7 cellular contexts compared by ENCODE assay signal in the genomic region with DNA sequence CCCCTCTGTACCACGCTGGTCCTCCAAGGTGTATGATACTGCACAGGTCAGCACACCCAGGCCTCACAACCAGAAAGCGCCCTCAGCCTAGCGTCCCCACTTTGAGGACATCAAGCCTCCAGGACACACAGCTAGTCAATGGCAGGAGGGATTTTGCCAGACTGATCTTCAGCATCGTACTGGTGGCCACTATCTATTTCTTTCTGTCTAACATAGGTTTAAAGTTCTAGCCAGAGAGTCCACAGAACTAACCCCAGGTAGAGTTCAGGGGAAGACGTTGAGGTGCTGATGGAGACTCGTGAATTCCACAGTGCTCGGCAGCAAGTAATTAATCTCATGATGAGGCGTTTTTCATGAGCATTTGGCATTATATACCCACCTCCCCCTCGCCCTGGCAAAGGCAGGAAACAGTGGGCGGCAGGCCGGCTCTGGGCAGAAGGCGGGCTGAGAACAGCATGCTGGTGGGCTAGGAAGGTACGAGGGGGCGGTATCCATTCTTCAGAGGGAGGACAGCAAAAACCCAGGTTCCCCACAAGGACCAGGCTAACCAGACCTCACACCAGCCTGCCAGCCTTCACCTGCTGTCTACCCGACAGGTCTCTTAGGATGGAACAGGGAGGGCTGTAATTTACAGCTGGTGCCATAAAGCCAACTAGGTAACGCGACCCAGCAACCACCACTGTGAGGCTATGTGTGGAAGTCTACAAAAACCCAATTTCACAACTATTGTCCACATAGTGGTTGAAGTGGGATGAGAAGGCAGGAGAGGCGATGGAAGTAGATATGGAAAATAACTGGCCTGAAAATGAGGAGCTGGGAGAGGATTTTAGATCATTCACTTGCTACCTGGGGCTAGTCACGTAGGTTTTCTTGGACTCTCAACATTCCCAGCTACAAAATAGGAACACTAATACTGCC. TPM values are rescaled to one million over a fixed set of nuclear protein-coding genes. Genes with fewer than 3 reads are reported as not detected.
DNase-seq lines count a peak whose midpoint lies in the region; FAIRE-seq and TF ChIP-seq lines count a peak whose summit lies in the region.

No MANE protein-coding gene starts in this region.

- peaks cover 92% of the 10 kb centered on the region for H3K4me1 Mint-ChIP-seq in activated T-helper 1 cell treated with anti-CD3 and anti-CD28 coated beads, Interleukin-12 subunit alpha, Interleukin-12 subunit beta, Interleukin-2, Interleukin-4 antibody, amounts not matched to agents 30 ng/mL and 10 ng/mL and 1 ng/mL, durations not matched to agents 14 hours and 24 hours and 36 hours (ENCODE audit: low read depth)
- H3K4me1 Mint-ChIP-seq in immature natural killer cell: peaks cover 95 to 97% of the 10 kb centered on the region in 2 donors

- FAIRE-seq in RCC 7860 (lab: Jason Lieb, UNC): no peak

- TF ChIP-seq RAD21 in Ishikawa (IDR thresholded peaks at IDR 0.05; ENCODE audit: low read depth): no peak

- no peak for TF ChIP-seq EP300 in Ishikawa (IDR thresholded peaks at IDR 0.05; ENCODE audit: borderline replicate concordance)

- DNase-seq in activated T-helper 1 cell treated with anti-CD3 and anti-CD28 coated beads, Interleukin-12 subunit alpha, Interleukin-12 subunit beta, Interleukin-2, Interleukin-4 antibody, amounts not matched to agents 30 ng/mL and 10 ng/mL and 1 ng/mL, durations not matched to agents 14 hours and 24 hours and 36 hours (ENCODE audit: low spot score): no peak
- DNase-seq in immature natural killer cell: peak in 2 of 3 donors; percentile 42 to 56
- peak; percentile 47 for DNase-seq in stimulated activated CD8-positive, alpha-beta memory T cell treated with anti-CD3 and anti-CD28 coated beads, Interleukin-4, amount 100 ng/mL, for 24 hours (ENCODE audit: low read depth)
- DNase-seq in germinal center (ENCODE audit: low spot score): no peak
- no peak for DNase-seq in NCI-H510A (lab: John Stamatoyannopoulos, UW)
- DNase-seq in RCC 7860 (ENCODE audit: low spot score): no peak

- H3K36me3 Mint-ChIP-seq in activated T-helper 1 cell treated with anti-CD3 and anti-CD28 coated beads, Interleukin-12 subunit alpha, Interleukin-12 subunit beta, Interleukin-2, Interleukin-4 antibody, amounts not matched to agents 30 ng/mL and 10 ng/mL and 1 ng/mL, durations not matched to agents 14 hours and 24 hours and 36 hours (ENCODE audit: low read depth): peaks cover 43% of the 10 kb centered on the region
- H3K36me3 Mint-ChIP-seq in immature natural killer cell: no peaks in the 10 kb centered on the region

- H3K27ac Mint-ChIP-seq in activated T-helper 1 cell treated with anti-CD3 and anti-CD28 coated beads, Interleukin-12 subunit alpha, Interleukin-12 subunit beta, Interleukin-2, Interleukin-4 antibody, amounts not matched to agents 30 ng/mL and 10 ng/mL and 1 ng/mL, durations not matched to agents 14 hours and 24 hours and 36 hours: peak overlapping the region; percentile 93
- peak overlapping the region; percentile 81 to 98 (median 97) for H3K27ac Mint-ChIP-seq in immature natural killer cell

- intact Hi-C loops in activated T-helper 1 cell treated with anti-CD3 and anti-CD28 coated beads, Interleukin-12 subunit alpha, Interleukin-12 subunit beta, Interleukin-2, Interleukin-4 antibody, amounts not matched to agents 30 ng/mL and 10 ng/mL and 1 ng/mL, durations not matched to agents 14 hours and 24 hours and 36 hours (cut with micrococcal nuclease): loop anchor here (10.0 kb wide), 1 partner anchor 866 kb away; no protein-coding TSS in a partner anchor

- peak overlapping the region; percentile 78 for H3K4me3 Mint-ChIP-seq in activated T-helper 1 cell treated with anti-CD3 and anti-CD28 coated beads, Interleukin-12 subunit alpha, Interleukin-12 subunit beta, Interleukin-2, Interleukin-4 antibody, amounts not matched to agents 30 ng/mL and 10 ng/mL and 1 ng/mL, durations not matched to agents 14 hours and 24 hours and 36 hours
- H3K4me3 Mint-ChIP-seq in immature natural killer cell: peak overlapping the region; percentile 67 to 90 (median 77)

- H3K27me3 Mint-ChIP-seq in activated T-helper 1 cell treated with anti-CD3 and anti-CD28 coated beads, Interleukin-12 subunit alpha, Interleukin-12 subunit beta, Interleukin-2, Interleukin-4 antibody, amounts not matched to agents 30 ng/mL and 10 ng/mL and 1 ng/mL, durations not matched to agents 14 hours and 24 hours and 36 hours (ENCODE audit: insufficient read depth): no peaks in the 10 kb centered on the region
- H3K27me3 Mint-ChIP-seq in immature natural killer cell (ENCODE audit: low read depth in 3 of 3): peaks cover 5 to 16% (median 9%) of the 10 kb centered on the region in 3 donors

- H3K9me3 Mint-ChIP-seq in activated T-helper 1 cell treated with anti-CD3 and anti-CD28 coated beads, Interleukin-12 subunit alpha, Interleukin-12 subunit beta, Interleukin-2, Interleukin-4 antibody, amounts not matched to agents 30 ng/mL and 10 ng/mL and 1 ng/mL, durations not matched to agents 14 hours and 24 hours and 36 hours: no peaks in the 10 kb centered on the region
- H3K9me3 Mint-ChIP-seq in immature natural killer cell: no peaks in the 10 kb centered on the region

TF ChIP-seq in Ishikawa, 13 proteins besides CTCF, POLR2A, EP300 and RAD21:
- TF ChIP-seq TEAD4 (IDR thresholded peaks at IDR 0.05) (no peak), NFIC (IDR thresholded peaks at IDR 0.05) (no peak), CREB1 (IDR thresholded peaks at IDR 0.05; ENCODE audit: low read depth) (no peak), CEBPB (IDR thresholded peaks at IDR 0.05) (no peak), EGR1 (IDR thresholded peaks at IDR 0.05) (0 out of 2 replicates have a peak, but pooled peaks have one; percentile 33)
- TF ChIP-seq, protein P1, sequence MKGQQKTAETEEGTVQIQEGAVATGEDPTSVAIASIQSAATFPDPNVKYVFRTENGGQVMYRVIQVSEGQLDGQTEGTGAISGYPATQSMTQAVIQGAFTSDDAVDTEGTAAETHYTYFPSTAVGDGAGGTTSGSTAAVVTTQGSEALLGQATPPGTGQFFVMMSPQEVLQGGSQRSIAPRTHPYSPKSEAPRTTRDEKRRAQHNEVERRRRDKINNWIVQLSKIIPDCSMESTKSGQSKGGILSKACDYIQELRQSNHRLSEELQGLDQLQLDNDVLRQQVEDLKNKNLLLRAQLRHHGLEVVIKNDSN (IDR thresholded peaks at IDR 0.05): no peak

RNA-seq across cellular contexts. Expression of gene MYH9, which starts 18.5 kb away (rescaled TPM):
- total RNA-seq in activated T-helper 1 cell treated with anti-CD3 and anti-CD28 coated beads, Interleukin-12 subunit alpha, Interleukin-12 subunit beta, Interleukin-2, Interleukin-4 antibody, amounts not matched to agents 30 ng/mL and 10 ng/mL and 1 ng/mL, durations not matched to agents 14 hours and 24 hours and 36 hours: 618 and 639 TPM in 2 replicates
- 100 to 1,000 TPM in 1 of 3 donors, 10 to 100 TPM in 1, 1 to 10 TPM in 1; 8.7 to 355 (median 40.2) TPM for polyA plus RNA-seq in immature natural killer cell

Comparison
In these comparisons a context has a peak if more than half of its experiments do, and no peak if none do; other contexts are left out.
1. DNase-seq: peak in immature natural killer cell (2 of 3) and stimulated activated CD8-positive, alpha-beta memory T cell treated with anti-CD3 and anti-CD28 coated beads, Interleukin-4, amount 100 ng/mL, for 24 hours (single experiment); none in activated T-helper 1 cell treated with anti-CD3 and anti-CD28 coated beads, Interleukin-12 subunit alpha, Interleukin-12 subunit beta, Interleukin-2, Interleukin-4 antibody, amounts not matched to agents 30 ng/mL and 10 ng/mL and 1 ng/mL, durations not matched to agents 14 hours and 24 hours and 36 hours (single experiment), germinal center (single experiment), NCI-H510A (single experiment) and RCC 7860 (single experiment).